In genomic region chr19:39474139-39474620, GRCh38 we compare ENCODE assay signal across 8 cellular contexts. TPM values are rescaled to one million over a fixed set of nuclear protein-coding genes. Genes with fewer than 3 reads are reported as not detected.
DNase-seq lines count a peak whose midpoint lies in the region; ATAC-seq and TF ChIP-seq lines count a peak whose summit lies in the region.

No MANE protein-coding gene starts in this region.

- DNase-seq in DMS79 treated with DMSO at 0.1 percent for 48 hours (lab: John Stamatoyannopoulos, UW) (peak; percentile 5), DMS79 (lab: John Stamatoyannopoulos, UW) (no peak), NCI-H526 (lab: John Stamatoyannopoulos, UW) (peak; percentile 47 to 85), endothelial cell (ENCODE audit: low spot score) (peak; percentile 88), natural killer cell (peak; percentile 62)
- peak; percentile 41 for DNase-seq in activated CD8-positive, alpha-beta memory T cell treated with anti-CD3 and anti-CD28 coated beads, Interleukin-2, amount 50 U/mL, for 1 hour (ENCODE audit: extremely low read depth)
- peak; percentile 63 to 64 for DNase-seq in stimulated activated naive CD8-positive, alpha-beta T cell treated with anti-CD3 and anti-CD28 coated beads, Interleukin-15, amount 100 ng/mL, for 72 hours

- H3K36me3 Mint-ChIP-seq in endothelial cell (ENCODE audit: low read depth, unreplicated experiment) (peaks cover 40% of the 10 kb centered on the region), natural killer cell (peaks cover 6% of the 10 kb centered on the region)

- peak; percentile 72 for TF ChIP-seq CTCF in endothelial cell (IDR thresholded peaks at IDR 0.05; ENCODE audit: unreplicated experiment)
- peak; percentile 76 for TF ChIP-seq CTCF in natural killer cell (IDR thresholded peaks at IDR 0.05)

- no peak overlapping the region for H3K27ac Mint-ChIP-seq in endothelial cell (ENCODE audit: unreplicated experiment)
- H3K27ac Mint-ChIP-seq in natural killer cell = peak overlapping the region; percentile 38 to 66
- peak overlapping the region; percentile 67 to 85 for H3K27ac Mint-ChIP-seq in stimulated activated naive CD8-positive, alpha-beta T cell treated with anti-CD3 and anti-CD28 coated beads, Interleukin-15, amount 100 ng/mL, for 72 hours

- H3K9me3 Mint-ChIP-seq in endothelial cell (ENCODE audit: unreplicated experiment) = no peaks in the 10 kb centered on the region
- no peaks in the 10 kb centered on the region for H3K9me3 Mint-ChIP-seq in natural killer cell
- no peaks in the 10 kb centered on the region for H3K9me3 Mint-ChIP-seq in stimulated activated naive CD8-positive, alpha-beta T cell treated with anti-CD3 and anti-CD28 coated beads, Interleukin-15, amount 100 ng/mL, for 72 hours

- H3K4me1 Mint-ChIP-seq in endothelial cell (ENCODE audit: unreplicated experiment) = peaks cover 32% of the 10 kb centered on the region
- peaks cover 8 to 21% of the 10 kb centered on the region in 2 donors for H3K4me1 Mint-ChIP-seq in natural killer cell
- peaks cover 44% of the 10 kb centered on the region for H3K4me1 Mint-ChIP-seq in stimulated activated naive CD8-positive, alpha-beta T cell treated with anti-CD3 and anti-CD28 coated beads, Interleukin-15, amount 100 ng/mL, for 72 hours

- H3K4me3 Mint-ChIP-seq in endothelial cell (ENCODE audit: unreplicated experiment) (peak overlapping the region; percentile 59), natural killer cell (no peak overlapping the region)
- no peak overlapping the region for H3K4me3 Mint-ChIP-seq in stimulated activated naive CD8-positive, alpha-beta T cell treated with anti-CD3 and anti-CD28 coated beads, Interleukin-15, amount 100 ng/mL, for 72 hours

- intact Hi-C loops in natural killer cell (cut with micrococcal nuclease) = loop anchor here (1.0 kb wide), 1 partner anchor 58 kb away; the partner anchor contains the start of gene EID2B

- ATAC-seq in natural killer cell (peak; percentile 66 to 76 (median 72)), HG03095 (IDR thresholded peaks at IDR 0.05; ENCODE audit: unreplicated experiment) (no peak)
- ATAC-seq in stimulated activated naive CD8-positive, alpha-beta T cell treated with anti-CD3 and anti-CD28 coated beads, Interleukin-15, amount 100 ng/mL, for 72 hours = peak; percentile 78

- peaks cover 8% of the 10 kb centered on the region for H3K27me3 Mint-ChIP-seq in endothelial cell (ENCODE audit: unreplicated experiment)
- H3K27me3 Mint-ChIP-seq in natural killer cell (ENCODE audit: low read depth in 2 of 2) = no peaks in the 10 kb centered on the region
- no peaks in the 10 kb centered on the region for H3K27me3 Mint-ChIP-seq in stimulated activated naive CD8-positive, alpha-beta T cell treated with anti-CD3 and anti-CD28 coated beads, Interleukin-15, amount 100 ng/mL, for 72 hours

RNA-seq across cellular contexts. Expression of gene TIMM50, which starts 6.5 kb away (rescaled TPM):
- total RNA-seq in endothelial cell (ENCODE audit: unreplicated experiment) (86.2 TPM), natural killer cell (10 to 100 TPM; 50.1 to 67.2 (median 60.8) TPM)

RNA-seq across cellular contexts. Expression of gene DLL3, which starts 24.6 kb away (rescaled TPM):
- 42.7 TPM for total RNA-seq in endothelial cell (ENCODE audit: unreplicated experiment)
- total RNA-seq in natural killer cell = not detected

RNA-seq across cellular contexts. Expression of gene SUPT5H, which starts 28.8 kb away (rescaled TPM):
- total RNA-seq in endothelial cell (ENCODE audit: unreplicated experiment) (139 TPM), natural killer cell (100 to 1,000 TPM; 228 to 256 (median 230) TPM)

RNA-seq across cellular contexts. Expression of gene RPS16, which starts 38.4 kb away (rescaled TPM):
- total RNA-seq in endothelial cell (ENCODE audit: unreplicated experiment) (2,151 TPM), natural killer cell (1,000 to 10,000 TPM; 1,227 to 1,543 (median 1,399) TPM)

RNA-seq across cellular contexts. Expression of gene SELENOV, which starts 40.8 kb away (rescaled TPM):
- total RNA-seq in endothelial cell (ENCODE audit: unreplicated experiment) (2.9 TPM), natural killer cell (not detected)

Comparison
In these comparisons a context has a peak if more than half of its experiments do, and no peak if none do; other contexts are left out.
1. RNA of gene DLL3, which starts 24.6 kb away (total RNA-seq): 42.7 TPM in endothelial cell (single experiment); not detected in natural killer cell; every median in the first group is over 10 times any median in the second.